Comparison of ENCODE assay signal across 1 cellular context in the genomic region with DNA sequence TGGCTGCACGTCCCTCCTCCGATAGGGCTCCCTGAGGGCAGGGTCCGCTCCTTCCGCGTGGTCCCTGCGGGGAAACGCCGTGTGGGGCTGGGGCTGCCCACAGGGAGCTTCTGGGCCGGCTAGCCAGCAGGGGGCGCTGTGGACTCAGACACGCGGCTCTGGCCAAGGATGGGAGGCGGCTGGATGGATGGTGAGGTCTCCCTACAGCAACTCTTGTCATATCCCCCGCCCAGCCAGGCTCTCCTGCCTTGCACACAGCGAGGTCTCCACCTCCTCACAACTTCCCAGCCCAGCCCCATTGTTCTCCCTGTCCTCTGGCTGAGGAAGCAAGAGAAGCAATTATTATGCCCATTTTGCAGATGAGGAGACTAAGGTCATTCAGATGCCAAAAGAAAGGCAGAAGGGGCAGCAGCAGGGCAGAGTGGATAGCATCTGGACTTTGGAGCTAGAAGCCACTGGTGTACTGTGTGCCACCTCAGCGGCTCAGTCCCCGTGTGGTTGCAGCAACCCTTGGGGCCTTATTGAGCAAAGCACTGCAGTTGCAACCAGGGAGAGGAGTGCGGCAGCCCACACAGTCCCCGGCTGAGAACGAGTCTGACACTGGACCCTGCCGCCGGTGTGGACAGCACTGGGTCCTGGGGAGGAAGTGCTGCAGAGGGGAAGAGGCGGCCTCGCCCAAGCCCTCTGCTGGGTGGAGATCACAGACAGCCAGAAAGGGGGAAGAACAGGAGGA.
TF ChIP-seq lines count a peak whose summit lies in the region.

No MANE protein-coding gene starts in this region.

TF ChIP-seq in HepG2, 621 proteins besides CTCF, POLR2A, EP300 and RAD21 (continued from another document):
- TF ChIP-seq, protein P1, sequence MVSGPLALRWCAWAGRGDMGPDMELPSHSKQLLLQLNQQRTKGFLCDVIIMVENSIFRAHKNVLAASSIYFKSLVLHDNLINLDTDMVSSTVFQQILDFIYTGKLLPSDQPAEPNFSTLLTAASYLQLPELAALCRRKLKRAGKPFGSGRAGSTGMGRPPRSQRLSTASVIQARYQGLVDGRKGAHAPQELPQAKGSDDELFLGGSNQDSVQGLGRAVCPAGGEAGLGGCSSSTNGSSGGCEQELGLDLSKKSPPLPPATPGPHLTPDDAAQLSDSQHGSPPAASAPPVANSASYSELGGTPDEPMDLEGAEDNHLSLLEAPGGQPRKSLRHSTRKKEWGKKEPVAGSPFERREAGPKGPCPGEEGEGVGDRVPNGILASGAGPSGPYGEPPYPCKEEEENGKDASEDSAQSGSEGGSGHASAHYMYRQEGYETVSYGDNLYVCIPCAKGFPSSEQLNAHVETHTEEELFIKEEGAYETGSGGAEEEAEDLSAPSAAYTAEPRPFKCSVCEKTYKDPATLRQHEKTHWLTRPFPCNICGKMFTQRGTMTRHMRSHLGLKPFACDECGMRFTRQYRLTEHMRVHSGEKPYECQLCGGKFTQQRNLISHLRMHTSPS (CRISPR knock-in tag; IDR thresholded peaks at IDR 0.05; ENCODE audit: low read depth) = peak; percentile 76; the same call in 1 of the 2 replicates
- peak; percentile 51 for TF ChIP-seq ASH2L (IDR thresholded peaks at IDR 0.05; ENCODE audit: insufficient read length, low read depth, low read length)
- TF ChIP-seq ZNF264 (CRISPR knock-in tag; IDR thresholded peaks at IDR 0.05) = no peak
- no peak for TF ChIP-seq ZNF451 (CRISPR knock-in tag; IDR thresholded peaks at IDR 0.05)
- no peak for TF ChIP-seq YEATS4 (CRISPR knock-in tag; IDR thresholded peaks at IDR 0.05; ENCODE audit: borderline replicate concordance)
- TF ChIP-seq, protein P2, sequence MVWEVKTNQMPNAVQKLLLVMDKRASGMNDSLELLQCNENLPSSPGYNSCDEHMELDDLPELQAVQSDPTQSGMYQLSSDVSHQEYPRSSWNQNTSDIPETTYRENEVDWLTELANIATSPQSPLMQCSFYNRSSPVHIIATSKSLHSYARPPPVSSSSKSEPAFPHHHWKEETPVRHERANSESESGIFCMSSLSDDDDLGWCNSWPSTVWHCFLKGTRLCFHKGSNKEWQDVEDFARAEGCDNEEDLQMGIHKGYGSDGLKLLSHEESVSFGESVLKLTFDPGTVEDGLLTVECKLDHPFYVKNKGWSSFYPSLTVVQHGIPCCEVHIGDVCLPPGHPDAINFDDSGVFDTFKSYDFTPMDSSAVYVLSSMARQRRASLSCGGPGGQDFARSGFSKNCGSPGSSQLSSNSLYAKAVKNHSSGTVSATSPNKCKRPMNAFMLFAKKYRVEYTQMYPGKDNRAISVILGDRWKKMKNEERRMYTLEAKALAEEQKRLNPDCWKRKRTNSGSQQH (CRISPR knock-in tag; IDR thresholded peaks at IDR 0.05; ENCODE audit: low read depth) = no peak
